In genomic region chr3:175057406-175057805, GRCh38 we compare ENCODE assay signal across 33 cellular contexts.
DNase-seq lines count a peak whose midpoint lies in the region; ATAC-seq, FAIRE-seq and TF ChIP-seq lines count a peak whose summit lies in the region.
"Had no signal": no experiment of that assay in that cellular context is flagged by ENCODE, and none has a peak within 500 bp of the region (broad histone marks: within the 10 kb centered on the region; RNA-seq: fewer than 3 reads in every experiment).

No MANE protein-coding gene starts in this region.

- H3K27me3 Mint-ChIP-seq in endodermal cell (ENCODE audit: insufficient read depth) = no peaks in the 10 kb centered on the region
- H3K27me3 Mint-ChIP-seq: activated CD4-positive, alpha-beta T cell treated with anti-CD3 and anti-CD28 coated beads, Interleukin-2, amount 10 ng/mL, durations not matched to agents 24 days and 14 days; CD4-positive, alpha-beta memory T cell; central memory CD8-positive, alpha-beta T cell; progenitor cell of endocrine pancreas had no signal

- H3K4me2 ChIP-seq in HepG2 (ENCODE audit: low read depth, low read length) = no peak overlapping the region
- H3K4me2 ChIP-seq: PC-9 had no signal

- no peak for ATAC-seq in HepG2
- no peak for ATAC-seq in right lobe of liver
- ATAC-seq in GM19452 (IDR thresholded peaks at IDR 0.05; ENCODE audit: unreplicated experiment) = no peak
- no peak for ATAC-seq in upper lobe of left lung (ENCODE audit: low FRiP score in 2 of 2)
- ATAC-seq in GM18873 (IDR thresholded peaks at IDR 0.05; ENCODE audit: low FRiP score, unreplicated experiment) = no peak
- ATAC-seq in upper lobe of right lung = no peak
- ATAC-seq: gastroesophageal sphincter had no signal

- H3K27ac ChIP-seq in HepG2 (ENCODE audit: extremely low read length, insufficient read depth, low read length) (no peak overlapping the region), right lobe of liver (no peak overlapping the region), endodermal cell (ENCODE audit: low read depth, low read length) (no peak overlapping the region), upper lobe of left lung (no peak overlapping the region), upper lobe of right lung (no peak overlapping the region)
- H3K27ac ChIP-seq: dorsolateral prefrontal cortex, gastroesophageal sphincter, left ventricle myocardium inferior, neutrophil, PC-9, uterus, WERI-Rb-1 had no signal

- H3K4me3 Mint-ChIP-seq in endodermal cell = no peak overlapping the region
- H3K4me3 Mint-ChIP-seq: activated CD4-positive, alpha-beta T cell treated with anti-CD3 and anti-CD28 coated beads, Interleukin-2, amount 10 ng/mL, durations not matched to agents 24 days and 14 days; CD4-positive, alpha-beta memory T cell; central memory CD8-positive, alpha-beta T cell had no signal

- WGBS in HepG2 (ENCODE audit: low lambda C conversion rate) = 20% methylated on average over 3 of the region's 3 CpGs
- 74% methylated on average over 3 of the region's 3 CpGs for WGBS in right lobe of liver (ENCODE audit: insufficient coverage, low coverage, low lambda C conversion rate, missing lambda C conversion rate)
- WGBS in endodermal cell (ENCODE audit: insufficient coverage in 1 of 2, insufficient read length in 1 of 2), 2 experiments = 71 to 87% methylated on average over 1 to 3 of the region's 3 CpGs
- 81% methylated on average over 3 of the region's 3 CpGs for WGBS in upper lobe of left lung, 2 donors

- H2AFZ ChIP-seq in HepG2 (ENCODE audit: low read length) = peak overlapping the region; percentile 10
- H2AFZ ChIP-seq: PC-9 had no signal

- no peaks in the 10 kb centered on the region for H3K4me1 ChIP-seq in HepG2 (ENCODE audit: insufficient read depth, low read length)
- peaks cover 0 to 9% (median 0%) of the 10 kb centered on the region in 4 donors for H3K4me1 ChIP-seq in right lobe of liver
- no peaks in the 10 kb centered on the region for H3K4me1 ChIP-seq in endodermal cell (ENCODE audit: control insufficient read depth, insufficient read depth, low read length)
- no peaks in the 10 kb centered on the region for H3K4me1 ChIP-seq in upper lobe of left lung
- H3K4me1 ChIP-seq in upper lobe of right lung = no peaks in the 10 kb centered on the region
- H3K4me1 ChIP-seq: gastroesophageal sphincter, left ventricle myocardium inferior, uterus had no signal

- peaks cover 60% of the 10 kb centered on the region for H3K9me3 Mint-ChIP-seq in endodermal cell

- TF ChIP-seq EP300 in HepG2 (IDR thresholded peaks at IDR 0.05; ENCODE audit: low read depth in 2 of 2, low read length in 2 of 2) (no peak), HepG2 (CRISPR knock-in tag; IDR thresholded peaks at IDR 0.05; ENCODE audit: borderline replicate concordance) (no peak), upper lobe of left lung (IDR thresholded peaks at IDR 0.05) (no peak)

- CTCF ChIA-PET in HepG2 (lab: Yijun Ruan, JAX; ENCODE audit: low intra/inter-chr PET ratio, low total read pairs) = no interaction called here

- H3K27ac Mint-ChIP-seq in endodermal cell = no peak overlapping the region
- H3K27ac Mint-ChIP-seq: activated CD4-positive, alpha-beta T cell treated with anti-CD3 and anti-CD28 coated beads, Interleukin-2, amount 10 ng/mL, durations not matched to agents 24 days and 14 days; CD4-positive, alpha-beta memory T cell; progenitor cell of endocrine pancreas had no signal

- TF ChIP-seq CTCF in HepG2 (CRISPR knock-in tag; IDR thresholded peaks at IDR 0.05) (no peak), right lobe of liver (IDR thresholded peaks at IDR 0.05) (no peak), endodermal cell (conservative IDR thresholded peaks at IDR 0.05) (no peak), upper lobe of left lung (IDR thresholded peaks at IDR 0.05) (no peak), upper lobe of right lung (IDR thresholded peaks at IDR 0.05) (no peak)

- DNase-seq in HepG2 (ENCODE audit: low spot score) (no peak), right lobe of liver (no peak), NCI-H446 treated with DMSO at 0.1 percent for 48 hours (lab: John Stamatoyannopoulos, UW) (peak; percentile 97), endodermal cell (no peak), upper lobe of left lung (no peak), upper lobe of right lung (no peak)
- DNase-seq: 8988T; activated CD4-positive, alpha-beta T cell treated with anti-CD3 and anti-CD28 coated beads, Interleukin-2, amount 10 ng/mL, durations not matched to agents 24 days and 14 days; activated gamma-delta T cell; activated T-cell treated with anti-CD3 and anti-CD28 coated beads, Interleukin-2, amount 50 U/mL, for 1 hour; CD4-positive, alpha-beta memory T cell; GDM1; hypothalamus; Kasumi-1; left ventricle myocardium inferior; MV-4-11; NCI-H146; NCI-H345; NK-92 treated with Interleukin-12 subunit alpha and Interleukin-12 subunit beta, amount 100 ng/mL, for 24 hours; PC-9; SHP77; stimulated activated naive CD4-positive, alpha-beta T cell treated with Interleukin-2 at 50 U/mL for 16 hours; T1000; uterus; WERI-Rb-1 had no signal

- BruUV-seq in HepG2 (replicated peaks; lab: Mats Ljungman, UMichigan) = no TSS peak

- FAIRE-seq in HepG2 (lab: Jason Lieb, UNC) = no peak
- FAIRE-seq: astrocyte had no signal

- H3K27me3 ChIP-seq in HepG2 (ENCODE audit: control insufficient read depth in 1 of 2, insufficient read depth in 2 of 2, low read length in 2 of 2) = no peaks in the 10 kb centered on the region
- no peaks in the 10 kb centered on the region for H3K27me3 ChIP-seq in right lobe of liver
- H3K27me3 ChIP-seq in endodermal cell (ENCODE audit: control insufficient read depth, insufficient read depth, low read length, poor library complexity, severe bottlenecking) = no peaks in the 10 kb centered on the region
- H3K27me3 ChIP-seq in upper lobe of left lung = no peaks in the 10 kb centered on the region
- no peaks in the 10 kb centered on the region for H3K27me3 ChIP-seq in upper lobe of right lung
- H3K27me3 ChIP-seq: dorsolateral prefrontal cortex, gastroesophageal sphincter, neutrophil, uterus had no signal

- H3K4me3 ChIP-seq in HepG2 (replicated peaks in 1 of 3; ENCODE audit: insufficient read depth in 1 of 3, low read depth in 2 of 3, low read length in 3 of 3) = no peak overlapping the region
- no peak overlapping the region for H3K4me3 ChIP-seq in right lobe of liver
- peak overlapping the region; percentile 17 for H3K4me3 ChIP-seq in endodermal cell (ENCODE audit: low read length)
- H3K4me3 ChIP-seq in upper lobe of left lung = no peak overlapping the region
- H3K4me3 ChIP-seq in upper lobe of right lung = no peak overlapping the region
- H3K4me3 ChIP-seq: dorsolateral prefrontal cortex, gastroesophageal sphincter, left ventricle myocardium inferior, PC-9, uterus had no signal

- no peaks in the 10 kb centered on the region for H4K20me1 ChIP-seq in HepG2 (ENCODE audit: insufficient read depth, low read length)

- no peaks in the 10 kb centered on the region for H3K79me2 ChIP-seq in HepG2 (ENCODE audit: insufficient read depth, low read length)

- TF ChIP-seq RAD21 in HepG2 (CRISPR knock-in tag; IDR thresholded peaks at IDR 0.05) = no peak

- POLR2A ChIA-PET in HepG2 (lab: Yijun Ruan, JAX) = no interaction called here

- H3K36me3 ChIP-seq in HepG2 (replicated peaks in 1 of 2; ENCODE audit: control insufficient read depth in 1 of 2, insufficient read depth in 2 of 2, low read length in 2 of 2) (no peaks in the 10 kb centered on the region), right lobe of liver (no peaks in the 10 kb centered on the region), endodermal cell (ENCODE audit: control insufficient read depth, insufficient read depth, low read length) (no peaks in the 10 kb centered on the region), upper lobe of left lung (no peaks in the 10 kb centered on the region), upper lobe of right lung (no peaks in the 10 kb centered on the region)
- H3K36me3 ChIP-seq: gastroesophageal sphincter, left ventricle myocardium inferior, neutrophil, uterus, WERI-Rb-1 had no signal

- H3K36me3 Mint-ChIP-seq in endodermal cell (ENCODE audit: low read depth) = peaks cover 24% of the 10 kb centered on the region
- H3K36me3 Mint-ChIP-seq: CD4-positive, alpha-beta memory T cell had no signal

- peaks cover 5% of the 10 kb centered on the region for H3K4me1 Mint-ChIP-seq in endodermal cell
- H3K4me1 Mint-ChIP-seq: activated CD4-positive, alpha-beta T cell treated with anti-CD3 and anti-CD28 coated beads, Interleukin-2, amount 10 ng/mL, durations not matched to agents 24 days and 14 days; CD4-positive, alpha-beta memory T cell; central memory CD8-positive, alpha-beta T cell had no signal

- in situ Hi-C loops in HepG2 (cut with HindIII; ENCODE audit: extremely low pct_ligation_motif_present, low pct_unique_long_range_greater_than_20kb) = no loop called here

- H3K9ac ChIP-seq in HepG2 (ENCODE audit: insufficient read depth, low read depth, low read length) (no peak overlapping the region), endodermal cell (ENCODE audit: extremely low read depth, low read length, poor library complexity, severe bottlenecking) (no peak overlapping the region)

- H3K9me3 ChIP-seq in HepG2 (ENCODE audit: low read length) (peaks cover 10% of the 10 kb centered on the region; the same call in 1 of the 2 replicates), right lobe of liver (no peaks in the 10 kb centered on the region), endodermal cell (ENCODE audit: control insufficient read depth, low read length) (peaks cover 66% of the 10 kb centered on the region), upper lobe of left lung (no peaks in the 10 kb centered on the region), upper lobe of right lung (no peaks in the 10 kb centered on the region)
- H3K9me3 ChIP-seq: neutrophil, uterus had no signal

- TF ChIP-seq POLR2A in HepG2 (IDR thresholded peaks at IDR 0.05; ENCODE audit: insufficient read depth in 1 of 2, low read depth in 2 of 2, low read length in 2 of 2) (no peak), right lobe of liver (IDR thresholded peaks at IDR 0.05) (no peak), upper lobe of left lung (IDR thresholded peaks at IDR 0.05) (no peak)

- intact Hi-C loops in HepG2 (cut with micrococcal nuclease; ENCODE audit: unreplicated experiment) (no loop called here), right lobe of liver (cut with DNase I) (no loop called here), upper lobe of right lung (cut with DNase I) (no loop called here)

TF ChIP-seq in HepG2, 621 proteins besides CTCF, POLR2A, EP300 and RAD21 (continues in another document):
- TF ChIP-seq E2F2 (CRISPR knock-in tag; IDR thresholded peaks at IDR 0.05; ENCODE audit: borderline replicate concordance) = no peak
